24 cellular contexts compared by ENCODE assay signal in genomic region chr22:30892731-30893221, GRCh38.
DNase-seq lines count a peak whose midpoint lies in the region; ATAC-seq and TF ChIP-seq lines count a peak whose summit lies in the region.
"Had no signal": no experiment of that assay in that cellular context is flagged by ENCODE, and none has a peak within 500 bp of the region (broad histone marks: within the 10 kb centered on the region; RNA-seq: fewer than 3 reads in every experiment).

No MANE protein-coding gene starts in this region.

- no peaks in the 10 kb centered on the region for H3K27me3 Mint-ChIP-seq in activated T-helper 17 cell treated with anti-CD3 and anti-CD28 coated beads, Interleukin-2, amount 50 U/mL, for 72 hours
- H3K27me3 Mint-ChIP-seq: CD4-positive, alpha-beta T cell had no signal

- H4K20me1 ChIP-seq in BLaER1 (no peaks in the 10 kb centered on the region), GM23248 (ENCODE audit: insufficient read depth) (no peaks in the 10 kb centered on the region)

- intact Hi-C loops in stomach (cut with DNase I; ENCODE audit: low total_unique reads) = no loop called here

- no peaks in the 10 kb centered on the region for H3K9me3 Mint-ChIP-seq in activated T-helper 17 cell treated with anti-CD3 and anti-CD28 coated beads, Interleukin-2, amount 50 U/mL, for 72 hours

- H2AFZ ChIP-seq in GM23248 = no peak overlapping the region
- H2AFZ ChIP-seq: PC-9 had no signal

- peak overlapping the region; percentile 35 for H3K27ac Mint-ChIP-seq in activated T-helper 17 cell treated with anti-CD3 and anti-CD28 coated beads, Interleukin-2, amount 50 U/mL, for 72 hours

- H3K4me2 ChIP-seq in BLaER1 (peak overlapping the region; percentile 65; the same call in 1 of the 2 replicates), GM23248 (ENCODE audit: unreplicated experiment) (no peak overlapping the region)
- H3K4me2 ChIP-seq: PC-9 had no signal

- H3K9ac ChIP-seq in BLaER1 = no peak overlapping the region
- H3K9ac ChIP-seq in GM23248 = no peak overlapping the region

- no peaks in the 10 kb centered on the region for H3K9me2 ChIP-seq in GM23248 (ENCODE audit: insufficient read depth)

- H3K4me1 Mint-ChIP-seq in activated T-helper 17 cell treated with anti-CD3 and anti-CD28 coated beads, Interleukin-2, amount 50 U/mL, for 72 hours = peaks cover 13% of the 10 kb centered on the region

- no peaks in the 10 kb centered on the region for H3K79me2 ChIP-seq in GM23248 (ENCODE audit: insufficient read depth)

- H3K4me3 Mint-ChIP-seq in activated T-helper 17 cell treated with anti-CD3 and anti-CD28 coated beads, Interleukin-2, amount 50 U/mL, for 72 hours = no peak overlapping the region
- H3K4me3 Mint-ChIP-seq: CD4-positive, alpha-beta T cell had no signal

- peaks cover 4% of the 10 kb centered on the region for H3K36me3 Mint-ChIP-seq in activated T-helper 17 cell treated with anti-CD3 and anti-CD28 coated beads, Interleukin-2, amount 50 U/mL, for 72 hours (ENCODE audit: low read depth)

- no peaks in the 10 kb centered on the region for H3K9me3 ChIP-seq in BLaER1
- H3K9me3 ChIP-seq in stomach = no peaks in the 10 kb centered on the region
- no peaks in the 10 kb centered on the region for H3K9me3 ChIP-seq in GM23248 (ENCODE audit: low read depth)
- H3K9me3 ChIP-seq: HAP-1 had no signal

- peaks cover 39% of the 10 kb centered on the region for H3K4me1 ChIP-seq in BLaER1
- no peaks in the 10 kb centered on the region for H3K4me1 ChIP-seq in stomach
- no peaks in the 10 kb centered on the region for H3K4me1 ChIP-seq in GM23248 (ENCODE audit: insufficient read depth)
- H3K4me1 ChIP-seq: HAP-1 had no signal

- TF ChIP-seq EP300 in stomach (IDR thresholded peaks at IDR 0.05) = no peak

- ATAC-seq in activated T-helper 17 cell treated with anti-CD3 and anti-CD28 coated beads, Interleukin-2, amount 50 U/mL, for 72 hours (replicated peaks) = no peak
- ATAC-seq: GM12878 had no signal

- H3F3A ChIP-seq in GM23248 (ENCODE audit: insufficient read depth) = no peaks in the 10 kb centered on the region

- H3K4me3 ChIP-seq in BLaER1 (no peak overlapping the region), stomach (no peak overlapping the region), GM23248 (no peak overlapping the region)
- H3K4me3 ChIP-seq: GM12878, HAP-1, PC-9 had no signal

- no peak overlapping the region for H3K27ac ChIP-seq in BLaER1
- no peak overlapping the region for H3K27ac ChIP-seq in stomach
- H3K27ac ChIP-seq in GM23248 = no peak overlapping the region
- H3K27ac ChIP-seq: PC-9 had no signal

- in situ Hi-C loops in GM23248 (cut with MboI) = no loop called here

- DNase-seq in mesenteric fat pad (ENCODE audit: low spot score) (peak; percentile 84), stomach (peak; percentile 10), GM23248 (no peak), NCI-H2029 (lab: John Stamatoyannopoulos, UW) (no peak), superior temporal gyrus (ENCODE audit: extremely low spot score) (no peak)
- DNase-seq: CD4-positive, alpha-beta T cell; COR-L47; DMS 273 treated with DMSO at 0.1 percent for 48 hours; DND-41; KBM-7; MM.1S; NCI-H1048; NCI-H1417 treated with DMSO at 0.1 percent for 48 hours; NCI-H187; NCI-H2227 treated with DMSO at 0.1 percent for 48 hours; NCI-H510A; NCI-H748 treated with DMSO at 0.1 percent for 48 hours; PC-9; RPMI8226; SHP77 had no signal

- WGBS in stomach, 5 donors = 88 to 100% (median 97%) methylated on average over 2 to 5 of the region's 5 CpGs
- WGBS in GM23248 (ENCODE audit: low coverage in 1 of 2, low lambda C conversion rate in 2 of 2, missing lambda C conversion rate in 2 of 2), 2 experiments = 97 to 98% methylated on average over 5 of the region's 5 CpGs

- H3K27me3 ChIP-seq in BLaER1 = no peaks in the 10 kb centered on the region
- no peaks in the 10 kb centered on the region for H3K27me3 ChIP-seq in stomach
- no peaks in the 10 kb centered on the region for H3K27me3 ChIP-seq in GM23248 (replicated peaks; ENCODE audit: insufficient read depth)

- H3K36me3 ChIP-seq in BLaER1 (peaks cover 12% of the 10 kb centered on the region; the same call in 1 of the 2 replicates), stomach (peaks cover 8 to 69% (median 35%) of the 10 kb centered on the region in 4 donors), GM23248 (ENCODE audit: low read depth) (no peaks in the 10 kb centered on the region)
- H3K36me3 ChIP-seq: HAP-1 had no signal

- no peak for TF ChIP-seq CTCF in stomach (IDR thresholded peaks at IDR 0.05)

- TF ChIP-seq POLR2A in stomach (IDR thresholded peaks at IDR 0.05) = no peak

Comparison
In these comparisons a context has a peak if more than half of its experiments do, and no peak if none do; other contexts are left out.
1. DNase-seq: peak in mesenteric fat pad (single experiment) and stomach (single experiment); none in GM23248 (single experiment), NCI-H2029 (single experiment) and superior temporal gyrus (single experiment).